In the genomic region with DNA sequence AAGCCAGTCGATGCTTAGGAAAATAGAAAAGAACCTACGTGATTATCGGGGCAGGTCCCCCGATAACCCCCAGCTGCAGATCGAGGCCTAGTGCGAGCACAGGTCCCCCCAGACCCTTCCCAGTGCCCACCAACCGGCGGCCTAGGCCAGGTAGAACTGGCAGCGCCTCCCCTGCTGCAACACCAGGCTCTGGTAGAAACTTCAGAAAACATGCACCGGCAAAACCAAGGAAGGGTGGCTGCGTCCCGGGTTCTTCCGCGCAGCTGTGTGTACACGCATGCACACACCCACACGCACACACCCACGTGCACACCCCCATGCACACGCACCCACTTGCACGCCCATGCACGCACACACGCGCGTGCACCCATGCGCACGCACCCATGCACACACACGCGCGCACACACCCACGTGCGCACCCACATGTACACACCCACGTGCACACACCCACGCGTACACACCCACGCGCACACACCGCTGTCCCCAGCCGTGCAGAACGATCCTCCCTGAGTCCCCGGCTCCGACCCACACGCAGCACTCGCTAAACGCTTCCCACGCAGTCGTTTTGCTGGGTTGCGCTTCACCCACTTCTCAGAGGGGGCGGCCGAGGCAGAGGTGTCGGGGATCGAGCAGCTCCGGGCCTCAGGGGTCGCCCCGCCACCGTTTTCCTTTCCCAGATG, we compare ENCODE assay signal across 16 cellular contexts. TPM values are rescaled to one million over a fixed set of nuclear protein-coding genes. Genes with fewer than 3 reads are reported as not detected.
DNase-seq lines count a peak whose midpoint lies in the region; ATAC-seq and TF ChIP-seq lines count a peak whose summit lies in the region.
"Had no signal": no experiment of that assay in that cellular context is flagged by ENCODE, and none has a peak within 500 bp of the region (broad histone marks: within the 10 kb centered on the region; RNA-seq: fewer than 3 reads in every experiment).

No MANE protein-coding gene starts in this region.

- DNase-seq in GM13976 (ENCODE audit: low spot score) (peak; percentile 32), WTC11 (ENCODE audit: low spot score) (no peak), mesenteric fat pad (ENCODE audit: low spot score) (peak; percentile 81), NCI-H2171 (lab: John Stamatoyannopoulos, UW) (no peak), PC-3 (no peak), NCI-H82 (lab: John Stamatoyannopoulos, UW) (no peak)
- DNase-seq: left colon; NCI-H2081; NCI-H748 treated with DMSO at 0.1 percent for 48 hours; stimulated activated naive CD4-positive, alpha-beta T cell treated with Interleukin-2 at 50 U/mL for 16 hours; T-helper 9 cell had no signal

- H3K4me2 ChIP-seq in PC-3 (ENCODE audit: low read length) = no peak overlapping the region

- H3K4me3 Mint-ChIP-seq in WTC11 = peak overlapping the region; percentile 75

- no peak overlapping the region for H3K9ac ChIP-seq in PC-3 (ENCODE audit: low read length)

- H3K4me3 ChIP-seq in PC-3 (ENCODE audit: low read length) = no peak overlapping the region
- H3K4me3 ChIP-seq: cardiac muscle cell had no signal

- no peak overlapping the region for H2AFZ ChIP-seq in PC-3 (ENCODE audit: low read length)

- in situ Hi-C loops in GM13976 (cut with MboI; ENCODE audit: low sequenced_read_pairs, unreplicated experiment) = no loop called here

- no peak overlapping the region for H3K27ac ChIP-seq in PC-3 (ENCODE audit: low read length)
- H3K27ac ChIP-seq: cardiac muscle cell had no signal

- H4K20me1 ChIP-seq in PC-3 (ENCODE audit: low read length) = no peaks in the 10 kb centered on the region

- peaks cover 5% of the 10 kb centered on the region; the same call in 1 of the 2 replicates for H3K27me3 ChIP-seq in PC-3 (ENCODE audit: low read length)

- H3K27ac Mint-ChIP-seq in WTC11 = peak overlapping the region; percentile 100

- no peaks in the 10 kb centered on the region for H3F3A ChIP-seq in PC-3 (ENCODE audit: low read length, unreplicated experiment)

- H3K9me3 Mint-ChIP-seq in WTC11 = no peaks in the 10 kb centered on the region

- POLR2A ChIA-PET in WTC11 (lab: Charles Lee) (no interaction called here), PC-3 (lab: Charles Lee; ENCODE audit: unreplicated experiment) (no interaction called here)

- no peaks in the 10 kb centered on the region for H3K36me3 ChIP-seq in PC-3 (ENCODE audit: low read depth, low read length)
- H3K36me3 ChIP-seq: cardiac muscle cell had no signal

- no peaks in the 10 kb centered on the region for H3K9me2 ChIP-seq in PC-3 (replicated peaks; ENCODE audit: low read length)

- H3K27me3 Mint-ChIP-seq in WTC11 (ENCODE audit: low read depth) = peaks cover 56% of the 10 kb centered on the region

- no peaks in the 10 kb centered on the region for H3K9me3 ChIP-seq in PC-3 (ENCODE audit: low read length)

- CTCF ChIA-PET in WTC11 (lab: Charles Lee) (interaction anchor here (1.0 to 1.1 kb wide), 3 partner anchors 9 to 87 kb away, joined by 3 to 6 read pairs (median 4); a partner anchor contains a TSS), PC-3 (lab: Charles Lee) (no interaction called here)

- no peaks in the 10 kb centered on the region for H3K36me3 Mint-ChIP-seq in WTC11

- intact Hi-C loops in PC-3 (cut with micrococcal nuclease) = no loop called here

- TF ChIP-seq CTCF in GM13976 (IDR thresholded peaks at IDR 0.05; ENCODE audit: borderline replicate concordance, control extremely low read depth, extremely low read depth, insufficient read depth, missing control alignments) (no peak), WTC11 (IDR thresholded peaks at IDR 0.05) (no peak), PC-3 (conservative IDR thresholded peaks at IDR 0.05; ENCODE audit: low read depth, low read length) (no peak)

- no TSS peak for BruUV-seq in PC-3 (replicated peaks; lab: Mats Ljungman, UMichigan)

- ATAC-seq in WTC11 (no peak), PC-3 (no peak)
- ATAC-seq: activated naive CD4-positive, alpha-beta T cell treated with anti-CD3 and anti-CD28 coated beads, Interleukin-2, amount 50 U/mL, for 72 hours; left colon had no signal

- H3K4me1 Mint-ChIP-seq in WTC11 = peaks cover 81% of the 10 kb centered on the region

- H3K4me1 ChIP-seq in PC-3 (ENCODE audit: insufficient read depth, low read length) = peaks cover 12% of the 10 kb centered on the region; the same call in 1 of the 2 replicates

- H3K79me2 ChIP-seq in PC-3 (ENCODE audit: low read length) = no peaks in the 10 kb centered on the region

TF ChIP-seq in WTC11, 78 proteins besides CTCF, POLR2A, EP300 and RAD21 (continues in another document):
- TF ChIP-seq IRF2 (CRISPR knock-in tag; IDR thresholded peaks at IDR 0.05; ENCODE audit: borderline replicate concordance, low read depth) (no peak), SMAD3 (CRISPR knock-in tag; IDR thresholded peaks at IDR 0.05; ENCODE audit: borderline replicate concordance) (no peak), TP53 (CRISPR knock-in tag; IDR thresholded peaks at IDR 0.05) (no peak), SP1 (CRISPR knock-in tag; conservative IDR thresholded peaks at IDR 0.05) (no peak), OVOL2 (CRISPR knock-in tag; IDR thresholded peaks at IDR 0.05; ENCODE audit: borderline replicate concordance) (no peak)
- TF ChIP-seq, protein P1, sequence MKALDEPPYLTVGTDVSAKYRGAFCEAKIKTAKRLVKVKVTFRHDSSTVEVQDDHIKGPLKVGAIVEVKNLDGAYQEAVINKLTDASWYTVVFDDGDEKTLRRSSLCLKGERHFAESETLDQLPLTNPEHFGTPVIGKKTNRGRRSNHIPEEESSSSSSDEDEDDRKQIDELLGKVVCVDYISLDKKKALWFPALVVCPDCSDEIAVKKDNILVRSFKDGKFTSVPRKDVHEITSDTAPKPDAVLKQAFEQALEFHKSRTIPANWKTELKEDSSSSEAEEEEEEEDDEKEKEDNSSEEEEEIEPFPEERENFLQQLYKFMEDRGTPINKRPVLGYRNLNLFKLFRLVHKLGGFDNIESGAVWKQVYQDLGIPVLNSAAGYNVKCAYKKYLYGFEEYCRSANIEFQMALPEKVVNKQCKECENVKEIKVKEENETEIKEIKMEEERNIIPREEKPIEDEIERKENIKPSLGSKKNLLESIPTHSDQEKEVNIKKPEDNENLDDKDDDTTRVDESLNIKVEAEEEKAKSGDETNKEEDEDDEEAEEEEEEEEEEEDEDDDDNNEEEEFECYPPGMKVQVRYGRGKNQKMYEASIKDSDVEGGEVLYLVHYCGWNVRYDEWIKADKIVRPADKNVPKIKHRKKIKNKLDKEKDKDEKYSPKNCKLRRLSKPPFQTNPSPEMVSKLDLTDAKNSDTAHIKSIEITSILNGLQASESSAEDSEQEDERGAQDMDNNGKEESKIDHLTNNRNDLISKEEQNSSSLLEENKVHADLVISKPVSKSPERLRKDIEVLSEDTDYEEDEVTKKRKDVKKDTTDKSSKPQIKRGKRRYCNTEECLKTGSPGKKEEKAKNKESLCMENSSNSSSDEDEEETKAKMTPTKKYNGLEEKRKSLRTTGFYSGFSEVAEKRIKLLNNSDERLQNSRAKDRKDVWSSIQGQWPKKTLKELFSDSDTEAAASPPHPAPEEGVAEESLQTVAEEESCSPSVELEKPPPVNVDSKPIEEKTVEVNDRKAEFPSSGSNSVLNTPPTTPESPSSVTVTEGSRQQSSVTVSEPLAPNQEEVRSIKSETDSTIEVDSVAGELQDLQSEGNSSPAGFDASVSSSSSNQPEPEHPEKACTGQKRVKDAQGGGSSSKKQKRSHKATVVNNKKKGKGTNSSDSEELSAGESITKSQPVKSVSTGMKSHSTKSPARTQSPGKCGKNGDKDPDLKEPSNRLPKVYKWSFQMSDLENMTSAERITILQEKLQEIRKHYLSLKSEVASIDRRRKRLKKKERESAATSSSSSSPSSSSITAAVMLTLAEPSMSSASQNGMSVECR (CRISPR knock-in tag; IDR thresholded peaks at IDR 0.05; ENCODE audit: borderline replicate concordance) = no peak
- TF ChIP-seq, protein P2, sequence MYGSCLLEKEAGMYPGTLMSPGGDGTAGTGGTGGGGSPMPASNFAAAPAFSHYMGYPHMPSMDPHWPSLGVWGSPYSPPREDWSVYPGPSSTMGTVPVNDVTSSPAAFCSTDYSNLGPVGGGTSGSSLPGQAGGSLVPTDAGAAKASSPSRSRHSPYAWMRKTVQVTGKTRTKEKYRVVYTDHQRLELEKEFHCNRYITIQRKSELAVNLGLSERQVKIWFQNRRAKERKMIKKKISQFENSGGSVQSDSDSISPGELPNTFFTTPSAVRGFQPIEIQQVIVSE (CRISPR knock-in tag; IDR thresholded peaks at IDR 0.05; ENCODE audit: borderline replicate concordance) = no peak
- TF ChIP-seq, protein P3, sequence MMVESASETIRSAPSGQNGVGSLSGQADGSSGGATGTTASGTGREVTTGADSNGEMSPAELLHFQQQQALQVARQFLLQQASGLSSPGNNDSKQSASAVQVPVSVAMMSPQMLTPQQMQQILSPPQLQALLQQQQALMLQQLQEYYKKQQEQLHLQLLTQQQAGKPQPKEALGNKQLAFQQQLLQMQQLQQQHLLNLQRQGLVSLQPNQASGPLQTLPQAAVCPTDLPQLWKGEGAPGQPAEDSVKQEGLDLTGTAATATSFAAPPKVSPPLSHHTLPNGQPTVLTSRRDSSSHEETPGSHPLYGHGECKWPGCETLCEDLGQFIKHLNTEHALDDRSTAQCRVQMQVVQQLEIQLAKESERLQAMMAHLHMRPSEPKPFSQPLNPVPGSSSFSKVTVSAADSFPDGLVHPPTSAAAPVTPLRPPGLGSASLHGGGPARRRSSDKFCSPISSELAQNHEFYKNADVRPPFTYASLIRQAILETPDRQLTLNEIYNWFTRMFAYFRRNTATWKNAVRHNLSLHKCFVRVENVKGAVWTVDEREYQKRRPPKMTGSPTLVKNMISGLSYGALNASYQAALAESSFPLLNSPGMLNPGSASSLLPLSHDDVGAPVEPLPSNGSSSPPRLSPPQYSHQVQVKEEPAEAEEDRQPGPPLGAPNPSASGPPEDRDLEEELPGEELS (CRISPR knock-in tag; IDR thresholded peaks at IDR 0.05) = peak; percentile 38
- TF ChIP-seq, protein P4, sequence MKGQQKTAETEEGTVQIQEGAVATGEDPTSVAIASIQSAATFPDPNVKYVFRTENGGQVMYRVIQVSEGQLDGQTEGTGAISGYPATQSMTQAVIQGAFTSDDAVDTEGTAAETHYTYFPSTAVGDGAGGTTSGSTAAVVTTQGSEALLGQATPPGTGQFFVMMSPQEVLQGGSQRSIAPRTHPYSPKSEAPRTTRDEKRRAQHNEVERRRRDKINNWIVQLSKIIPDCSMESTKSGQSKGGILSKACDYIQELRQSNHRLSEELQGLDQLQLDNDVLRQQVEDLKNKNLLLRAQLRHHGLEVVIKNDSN (CRISPR knock-in tag; IDR thresholded peaks at IDR 0.05) = 0 out of 2 replicates have a peak, but pooled peaks have one; percentile 15

RNA-seq across cellular contexts. Expression of a gene that starts 5.2 kb away (rescaled TPM):
- total RNA-seq in WTC11 (2021) (2.1 to 2.9 TPM (median 2.7 TPM) in 3 replicates), mesenteric fat pad (not detected), PC-3 (2014; rRNA removed) (2.1 and 3.2 TPM in 2 replicates)
- total RNA-seq: activated CD8-positive, alpha-beta memory T cell treated with anti-CD3 and anti-CD28 coated beads for 36 hours; activated naive CD4-positive, alpha-beta T cell treated with anti-CD3 and anti-CD28 coated beads, Interleukin-2, amount 50 U/mL, for 72 hours; myocyte had no signal

RNA-seq across cellular contexts. Expression of a gene that starts 9.2 kb away (rescaled TPM):
- total RNA-seq in WTC11 (2021) (not detected in 3 replicates), mesenteric fat pad (not detected), PC-3 (2014; rRNA removed) (not detected in 2 replicates)
- total RNA-seq: activated CD8-positive, alpha-beta memory T cell treated with anti-CD3 and anti-CD28 coated beads for 36 hours; activated naive CD4-positive, alpha-beta T cell treated with anti-CD3 and anti-CD28 coated beads, Interleukin-2, amount 50 U/mL, for 72 hours; cardiac muscle cell; glomerular endothelial cell; left colon; myocyte had no signal

RNA-seq across cellular contexts. Expression of a gene that starts 24.2 kb away (rescaled TPM):
- total RNA-seq in WTC11 (2021) (0.63 to 2.5 TPM (median 1.0 TPM) in 3 replicates), mesenteric fat pad (not detected), PC-3 (2014; rRNA removed) (0.62 and 0.86 TPM in 2 replicates)
- total RNA-seq: activated CD8-positive, alpha-beta memory T cell treated with anti-CD3 and anti-CD28 coated beads for 36 hours; activated naive CD4-positive, alpha-beta T cell treated with anti-CD3 and anti-CD28 coated beads, Interleukin-2, amount 50 U/mL, for 72 hours; cardiac muscle cell; glomerular endothelial cell; left colon; myocyte had no signal

RNA-seq across cellular contexts. Expression of a gene that starts 39.4 kb away (rescaled TPM):
- total RNA-seq in WTC11 (2021) (0.25 TPM in 1 of 3 replicates, not detected in the others), mesenteric fat pad (not detected), PC-3 (2014; rRNA removed) (not detected in 2 replicates)
- total RNA-seq: activated CD8-positive, alpha-beta memory T cell treated with anti-CD3 and anti-CD28 coated beads for 36 hours; activated naive CD4-positive, alpha-beta T cell treated with anti-CD3 and anti-CD28 coated beads, Interleukin-2, amount 50 U/mL, for 72 hours; cardiac muscle cell; glomerular endothelial cell; left colon; myocyte had no signal

RNA-seq across cellular contexts. Expression of a gene that starts 48.4 kb away (rescaled TPM):
- total RNA-seq in WTC11 (2021) = not detected in 3 replicates
- total RNA-seq in mesenteric fat pad = not detected
- total RNA-seq in PC-3 (2014; rRNA removed) = not detected in 2 replicates
- total RNA-seq: activated CD8-positive, alpha-beta memory T cell treated with anti-CD3 and anti-CD28 coated beads for 36 hours; activated naive CD4-positive, alpha-beta T cell treated with anti-CD3 and anti-CD28 coated beads, Interleukin-2, amount 50 U/mL, for 72 hours; cardiac muscle cell; glomerular endothelial cell; left colon; myocyte had no signal

Comparison
In these comparisons a context has a peak if more than half of its experiments do, and no peak if none do; other contexts are left out.
1. DNase-seq: peak in GM13976 (single experiment) and mesenteric fat pad (single experiment); none in WTC11 (single experiment), NCI-H2171 (single experiment), PC-3 (single experiment) and NCI-H82 (single experiment).